In the genomic region with DNA sequence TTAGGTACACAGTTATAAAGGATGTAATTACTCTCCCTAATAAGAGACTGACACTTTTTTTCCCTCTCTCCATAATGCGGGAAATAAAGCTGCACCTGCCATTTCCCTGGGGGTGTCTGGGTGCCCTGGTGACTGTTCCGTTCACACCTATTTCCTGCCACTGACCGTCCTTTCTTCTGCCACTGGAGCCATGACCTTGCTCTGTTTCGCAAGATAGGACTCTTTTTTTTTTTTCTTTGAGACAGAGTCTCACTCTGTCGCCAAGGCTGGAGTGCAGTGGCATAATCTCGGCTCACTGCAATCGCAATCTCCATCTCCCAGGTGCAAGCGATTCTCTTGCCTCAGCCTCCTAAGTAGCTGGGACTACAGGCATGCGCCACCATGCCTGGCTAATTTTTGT, we compare ENCODE assay signal across 24 cellular contexts.
"Had no signal": no experiment of that assay in that cellular context is flagged by ENCODE, and none has a peak within 500 bp of the region (broad histone marks: within the 10 kb centered on the region; RNA-seq: fewer than 3 reads in every experiment).

No MANE protein-coding gene starts in this region.

- H3K27ac ChIP-seq: body of pancreas, cardiac muscle cell, esophagus squamous epithelium, gastroesophageal sphincter, ovary, prostate gland, transverse colon had no signal

- ATAC-seq: activated naive CD8-positive, alpha-beta T cell treated with anti-CD3 and anti-CD28 coated beads, Interleukin-2, amount 50 U/mL, for 24 hours; body of pancreas; gastroesophageal sphincter; left ventricle myocardium superior; natural killer cell treated with Interleukin-12 subunit alpha and Interleukin-12 subunit beta and Interleukin-15 and Interleukin-18, amount 100 ng/mL, for 72 hours; sciatic nerve; stimulated activated effector memory CD8-positive, alpha-beta T cell treated with anti-CD3 and anti-CD28 coated beads, Interleukin-12 subunit alpha, Interleukin-12 subunit beta, amount 100 ng/mL, for 72 hours; stimulated activated naive CD8-positive, alpha-beta T cell treated with anti-CD3 and anti-CD28 coated beads, Interleukin-15, amount 100 ng/mL, for 72 hours had no signal

- H3K9me3 ChIP-seq: body of pancreas, esophagus squamous epithelium, gastroesophageal sphincter, ovary, prostate gland, transverse colon had no signal

- H3K4me3 ChIP-seq: body of pancreas, cardiac muscle cell, esophagus squamous epithelium, gastroesophageal sphincter, ovary, prostate gland, transverse colon had no signal

- H3K36me3 ChIP-seq: cardiac muscle cell, esophagus squamous epithelium, gastroesophageal sphincter, ovary, prostate gland, transverse colon had no signal

- H3K27me3 ChIP-seq: body of pancreas, esophagus squamous epithelium, gastroesophageal sphincter, ovary, transverse colon had no signal

- H3K4me1 ChIP-seq: body of pancreas, prostate gland had no signal

- DNase-seq: activated CD4-positive, alpha-beta memory T cell treated with anti-CD3 and anti-CD28 coated beads, Interleukin-2, amount 10 ng/mL, durations not matched to agents 7 days and 5 days; activated CD4-positive, alpha-beta T cell treated with anti-CD3 and anti-CD28 coated beads for 48 hours; activated effector memory CD4-positive, alpha-beta T cell treated with anti-CD3 and anti-CD28 coated beads, Interleukin-2, amount 50 U/mL, for 16 hours; activated naive CD4-positive, alpha-beta T cell treated with anti-CD3 and anti-CD28 coated beads, Interleukin-2, amount 50 U/mL, for 16 hours; activated naive CD8-positive, alpha-beta T cell treated with anti-CD3 and anti-CD28 coated beads, Interleukin-2, amount 50 U/mL, for 24 hours; anterior cingulate cortex; body of pancreas; cortex of kidney; endodermal cell; esophagus squamous epithelium; head of caudate nucleus; hypothalamus; left ventricle myocardium superior; ovary; small intestine; stimulated activated CD4-positive, alpha-beta T cell treated with anti-CD3 and anti-CD28 coated beads, Interleukin-2, amount 100 ng/mL, for 24 hours; stimulated activated naive CD8-positive, alpha-beta T cell treated with anti-CD3 and anti-CD28 coated beads, Interleukin-15, amount 100 ng/mL, for 72 hours; transverse colon had no signal
